ENCODE assay signal across 8 cellular contexts in genomic region chr16:30658731-30659506, GRCh38. TPM values are rescaled to one million over a fixed set of nuclear protein-coding genes. Genes with fewer than 3 reads are reported as not detected.
DNase-seq lines count a peak whose midpoint lies in the region; ATAC-seq and TF ChIP-seq lines count a peak whose summit lies in the region.

No MANE protein-coding gene starts in this region.

- POLR2A ChIA-PET in activated CD4-positive, alpha-beta memory T cell treated with anti-CD3 and anti-CD28 coated beads for 36 hours (lab: Charles Lee), result interaction anchor here (0.5 to 3.1 kb wide), 15 partner anchors 9 to 593 kb away, joined by 3 to 17 read pairs (median 4); partner anchors contain the start of genes ALDOA, DCTPP1, PRR14 and SRCAP

- peak overlapping the region; percentile 92 for H3K4me3 ChIP-seq in fibroblast of mammary gland (ENCODE audit: control insufficient read depth, low read depth, low read length)
- peak overlapping the region; percentile 87 for H3K4me3 ChIP-seq in urinary bladder (ENCODE audit: low read depth, low read length)

- CTCF ChIA-PET in activated CD4-positive, alpha-beta memory T cell treated with anti-CD3 and anti-CD28 coated beads for 36 hours (lab: Charles Lee), result interaction anchor here (0.5 to 4.7 kb wide), 12 partner anchors 8 to 266 kb away, joined by 3 to 86 read pairs (median 4); partner anchors contain the start of genes DCTPP1, PHKG2, PRR14 and ZNF785

- peak overlapping the region; percentile 100 for H3K27ac Mint-ChIP-seq in activated CD4-positive, alpha-beta memory T cell treated with anti-CD3 and anti-CD28 coated beads for 36 hours

- H3K27me3 Mint-ChIP-seq in activated CD4-positive, alpha-beta memory T cell treated with anti-CD3 and anti-CD28 coated beads for 36 hours, result no peaks in the 10 kb centered on the region

- no peak for TF ChIP-seq CTCF in fibroblast of mammary gland (conservative IDR thresholded peaks at IDR 0.05; ENCODE audit: control insufficient read depth, insufficient read depth, low read depth, low read length)

- under 1% methylated on average over 64 of the region's 64 CpGs for WGBS in urinary bladder

- peak overlapping the region; percentile 95 for H3K27ac ChIP-seq in urinary bladder (ENCODE audit: low read depth)

- peaks cover 45% of the 10 kb centered on the region for H3K4me1 Mint-ChIP-seq in activated CD4-positive, alpha-beta memory T cell treated with anti-CD3 and anti-CD28 coated beads for 36 hours (ENCODE audit: low read depth)

- ATAC-seq in GM18909 (IDR thresholded peaks at IDR 0.05; ENCODE audit: poor library complexity, unreplicated experiment), result peak; percentile 35
- ATAC-seq in HG03139 (IDR thresholded peaks at IDR 0.05; ENCODE audit: unreplicated experiment), result peak; percentile 17

- H3K36me3 Mint-ChIP-seq in activated CD4-positive, alpha-beta memory T cell treated with anti-CD3 and anti-CD28 coated beads for 36 hours, result peaks cover 54% of the 10 kb centered on the region

- DNase-seq in CMK (ENCODE audit: low read depth), result peak; percentile 88
- DNase-seq in NCI-H226, result peak; percentile 93
- DNase-seq in activated CD4-positive, alpha-beta memory T cell treated with anti-CD3 and anti-CD28 coated beads for 36 hours, result peak; percentile 98
- peak; percentile 95 for DNase-seq in fibroblast of mammary gland (ENCODE audit: low read depth)
- peak; percentile 96 for DNase-seq in myocyte (ENCODE audit: low read depth)

- intact Hi-C loops in activated CD4-positive, alpha-beta memory T cell treated with anti-CD3 and anti-CD28 coated beads for 36 hours (cut with micrococcal nuclease), result loop anchor here (1.0 to 10.0 kb wide), 13 partner anchors 9 to 798 kb away; partner anchors contain the start of genes ALDOA, ARMC5, CFAP119 and PHKG2

- H3K4me3 Mint-ChIP-seq in activated CD4-positive, alpha-beta memory T cell treated with anti-CD3 and anti-CD28 coated beads for 36 hours, result peak overlapping the region; percentile 96

- H3K36me3 ChIP-seq in urinary bladder (ENCODE audit: insufficient read depth), result peaks cover 5% of the 10 kb centered on the region

- no peaks in the 10 kb centered on the region for H3K4me1 ChIP-seq in urinary bladder (ENCODE audit: insufficient read depth)

- H3K9me3 Mint-ChIP-seq in activated CD4-positive, alpha-beta memory T cell treated with anti-CD3 and anti-CD28 coated beads for 36 hours, result no peaks in the 10 kb centered on the region

RNA-seq across cellular contexts. Expression of gene FBRS, which starts 0.7 kb away (rescaled TPM):
- total RNA-seq in activated CD4-positive, alpha-beta memory T cell treated with anti-CD3 and anti-CD28 coated beads for 36 hours, result 10 to 100 TPM; 91.8 to 95.6 TPM
- total RNA-seq in myocyte (24.6 and 25.1 TPM in 2 replicates), urinary bladder (18.8 TPM)
- 36.8 TPM for polyA plus RNA-seq in myocyte (2012)
- polyA plus RNA-seq in urinary bladder, result 52.3 TPM

RNA-seq across cellular contexts. Expression of gene PRR14, which starts 8.2 kb away (rescaled TPM):
- total RNA-seq in activated CD4-positive, alpha-beta memory T cell treated with anti-CD3 and anti-CD28 coated beads for 36 hours, result 10 to 100 TPM; 73.2 to 83.2 TPM
- total RNA-seq in myocyte (13.0 and 13.7 TPM in 2 replicates), urinary bladder (6.9 TPM)
- 22.5 TPM for polyA plus RNA-seq in myocyte (2012)
- 55.3 TPM for polyA plus RNA-seq in urinary bladder

RNA-seq across cellular contexts. Expression of gene SRCAP, which starts 40.1 kb away (rescaled TPM):
- 10 to 100 TPM; 48.4 to 54.0 TPM for total RNA-seq in activated CD4-positive, alpha-beta memory T cell treated with anti-CD3 and anti-CD28 coated beads for 36 hours
- total RNA-seq in myocyte, result 13.9 TPM in 2 replicates
- 23.2 TPM for polyA plus RNA-seq in myocyte (2012)
- total RNA-seq in urinary bladder, result 15.0 TPM
- 20.3 TPM for polyA plus RNA-seq in urinary bladder

RNA-seq across cellular contexts. Expression of gene ZNF689, which starts 48.7 kb away (rescaled TPM):
- 1 to 10 TPM; 8.7 to 9.9 TPM for total RNA-seq in activated CD4-positive, alpha-beta memory T cell treated with anti-CD3 and anti-CD28 coated beads for 36 hours
- 7.8 and 9.2 TPM in 2 replicates for total RNA-seq in myocyte
- 5.7 TPM for polyA plus RNA-seq in myocyte (2012)
- total RNA-seq in urinary bladder, result 5.6 TPM
- polyA plus RNA-seq in urinary bladder, result 8.8 TPM

Comparison
In these comparisons a context has a peak if more than half of its experiments do, and no peak if none do; other contexts are left out.
1. Peak in every context shown above with its lines: DNase-seq, ATAC-seq, H3K4me3 ChIP-seq and H3K27ac ChIP-seq.